ENCODE assay signal across 6 cellular contexts in genomic region chr19:54137913-54138776, GRCh38. TPM values are rescaled to one million over a fixed set of nuclear protein-coding genes. Genes with fewer than 3 reads are reported as not detected.
A peak's percentile ranks its signal among the peaks of the same experiment; 100 is the strongest.
DNase-seq lines count a peak whose midpoint lies in the region; ATAC-seq and TF ChIP-seq lines count a peak whose summit lies in the region.

No MANE protein-coding gene starts in this region.

- H3K27ac Mint-ChIP-seq in effector memory CD8-positive, alpha-beta T cell = peak overlapping the region; percentile 89 to 98

- peaks cover 39% of the 10 kb centered on the region for H3K36me3 Mint-ChIP-seq in effector memory CD8-positive, alpha-beta T cell (ENCODE audit: insufficient read depth)

- peaks cover 39% of the 10 kb centered on the region; the same call in 1 of the 2 replicates for H3K36me3 ChIP-seq in OCI-LY1 (ENCODE audit: insufficient read depth, low read length)

- no peaks in the 10 kb centered on the region for H3K9me3 ChIP-seq in OCI-LY1 (ENCODE audit: low read length)

- H2AFZ ChIP-seq in OCI-LY1 (ENCODE audit: low read length) = no peak overlapping the region

- peak; percentile 39 for DNase-seq in AG08396 (ENCODE audit: low spot score)
- peak; percentile 32 to 45 (median 33) for DNase-seq in effector memory CD8-positive, alpha-beta T cell
- no peak for DNase-seq in skeletal muscle cell (ENCODE audit: low read depth)
- no peak for DNase-seq in mesenteric fat pad (ENCODE audit: low spot score)
- DNase-seq in NCI-H1436 (lab: John Stamatoyannopoulos, UW) = no peak

- no peaks in the 10 kb centered on the region for H3F3A ChIP-seq in OCI-LY1 (ENCODE audit: insufficient read depth, low read length)

- H3K27ac ChIP-seq in OCI-LY1 (ENCODE audit: low read depth, low read length, poor library complexity, severe bottlenecking) = no peak overlapping the region

- H3K79me2 ChIP-seq in OCI-LY1 (ENCODE audit: insufficient read depth, low read length) = peaks cover 32% of the 10 kb centered on the region

- ATAC-seq in effector memory CD8-positive, alpha-beta T cell (replicated peaks) = no peak

- no peaks in the 10 kb centered on the region for H3K9me2 ChIP-seq in OCI-LY1 (ENCODE audit: low read depth, low read length)

- H3K4me1 Mint-ChIP-seq in effector memory CD8-positive, alpha-beta T cell (ENCODE audit: low read depth in 2 of 2) = peaks cover 45 to 46% of the 10 kb centered on the region in 2 donors

- peaks cover 26% of the 10 kb centered on the region for H3K4me1 ChIP-seq in OCI-LY1 (ENCODE audit: insufficient read depth, low read length, severe bottlenecking)

- H3K4me2 ChIP-seq in OCI-LY1 (ENCODE audit: low read length) = peak overlapping the region; percentile 70

- H3K4me3 Mint-ChIP-seq in effector memory CD8-positive, alpha-beta T cell = peak overlapping the region; percentile 86 to 95

- peak overlapping the region; percentile 93 for H3K4me3 ChIP-seq in OCI-LY1 (ENCODE audit: low read depth, low read length, poor library complexity, severe bottlenecking)
- H3K4me3 ChIP-seq in skeletal muscle cell (ENCODE audit: low read depth, low read length) = peak overlapping the region; percentile 83

- TF ChIP-seq CTCF in OCI-LY1 (IDR thresholded peaks at IDR 0.05; ENCODE audit: low read length) = no peak

- H3K9me3 Mint-ChIP-seq in effector memory CD8-positive, alpha-beta T cell = no peaks in the 10 kb centered on the region

- no peaks in the 10 kb centered on the region for H3K27me3 ChIP-seq in OCI-LY1 (ENCODE audit: insufficient read depth, low read length)

- no peaks in the 10 kb centered on the region for H3K27me3 Mint-ChIP-seq in effector memory CD8-positive, alpha-beta T cell

- peak overlapping the region; percentile 95 for H3K9ac ChIP-seq in OCI-LY1 (ENCODE audit: low read length)

- H4K20me1 ChIP-seq in OCI-LY1 (ENCODE audit: insufficient read depth, low read length) = no peaks in the 10 kb centered on the region

RNA-seq across cellular contexts. Expression of gene CNOT3, which starts 0.6 kb away (rescaled TPM):
- total RNA-seq in mesenteric fat pad = 31.5 TPM

RNA-seq across cellular contexts. Expression of gene LENG1, which starts 21.4 kb away (rescaled TPM):
- total RNA-seq in mesenteric fat pad = 4.4 TPM

RNA-seq across cellular contexts. Expression of gene PRPF31, which starts 22.6 kb away (rescaled TPM):
- total RNA-seq in mesenteric fat pad = 45.5 TPM

RNA-seq across cellular contexts. Expression of gene TFPT, which starts 22.7 kb away (rescaled TPM):
- total RNA-seq in mesenteric fat pad = 16.7 TPM

RNA-seq across cellular contexts. Expression of gene TMC4, which starts 34.8 kb away (rescaled TPM):
- 1.6 TPM for total RNA-seq in mesenteric fat pad

Comparison
In these comparisons a context has a peak if more than half of its experiments do, and no peak if none do; other contexts are left out.
1. DNase-seq: peak in AG08396 (single experiment) and effector memory CD8-positive, alpha-beta T cell (3 of 3); none in skeletal muscle cell (single experiment), mesenteric fat pad (single experiment) and NCI-H1436 (single experiment).